In the genomic region with DNA sequence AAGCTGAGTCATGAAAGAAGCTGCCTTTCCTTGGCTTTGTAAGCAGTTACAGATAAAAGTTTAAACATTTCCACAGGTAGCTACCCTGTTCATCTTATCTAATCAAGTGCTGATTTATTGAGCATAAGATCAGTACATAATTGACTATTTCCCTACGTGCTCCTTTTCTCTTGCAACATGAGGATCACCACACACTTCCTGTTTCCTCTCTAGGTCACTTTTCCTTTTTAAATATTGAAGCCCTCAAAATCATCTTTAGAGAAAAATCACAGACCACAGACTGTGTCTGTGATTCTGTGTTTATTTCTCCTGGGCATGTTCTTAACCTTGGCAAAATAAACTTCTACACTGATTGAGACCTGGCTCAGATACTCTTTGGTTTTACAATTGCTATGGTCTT, we compare ENCODE assay signal across 22 cellular contexts.
"Had no signal": no experiment of that assay in that cellular context is flagged by ENCODE, and none has a peak within 500 bp of the region (broad histone marks: within the 10 kb centered on the region; RNA-seq: fewer than 3 reads in every experiment).

No MANE protein-coding gene starts in this region.

- H3K4me1 ChIP-seq: esophagus muscularis mucosa, foreskin keratinocyte, gastroesophageal sphincter, heart right ventricle, left lung, lower lobe of right lung had no signal

- H3K36me3 ChIP-seq: esophagus muscularis mucosa, gastroesophageal sphincter, heart right ventricle, left lung, lower lobe of right lung had no signal

- ATAC-seq: foreskin keratinocyte; gastroesophageal sphincter; heart right ventricle; left cardiac atrium; left lung; left ventricle myocardium superior; lower lobe of right lung; mucosa of descending colon; naive thymus-derived CD8-positive, alpha-beta T cell had no signal

- DNase-seq: dermis blood vessel endothelial cell; dorsolateral prefrontal cortex; effector CD4-positive, alpha-beta T cell; effector memory CD4-positive, alpha-beta T cell; foreskin keratinocyte; heart right ventricle; hippocampal formation; left cardiac atrium; left lung; left ventricle myocardium superior; lower lobe of right lung; mesenchymal stem cell; mucosa of descending colon; naive B cell; naive thymus-derived CD8-positive, alpha-beta T cell had no signal

- H3K27me3 ChIP-seq: dorsolateral prefrontal cortex, esophagus muscularis mucosa, foreskin keratinocyte, gastroesophageal sphincter, heart right ventricle, left lung had no signal

- H3K27ac ChIP-seq: coronary artery, dorsolateral prefrontal cortex, esophagus muscularis mucosa, foreskin keratinocyte, gastroesophageal sphincter, heart right ventricle, left lung, lower lobe of right lung had no signal

- H3K4me3 ChIP-seq: coronary artery, dorsolateral prefrontal cortex, esophagus muscularis mucosa, gastroesophageal sphincter, heart right ventricle, left lung, lower lobe of right lung, mucosa of descending colon had no signal

- FAIRE-seq: endothelial cell of umbilical vein, frontal cortex, islet of Langerhans, keratinocyte had no signal
